Comparison of ENCODE assay signal across 12 cellular contexts in genomic region chr7:4633012-4633411, GRCh38. TPM values are rescaled to one million over a fixed set of nuclear protein-coding genes. Genes with fewer than 3 reads are reported as not detected.
DNase-seq lines count a peak whose midpoint lies in the region; ATAC-seq and TF ChIP-seq lines count a peak whose summit lies in the region.
"Had no signal": no experiment of that assay in that cellular context is flagged by ENCODE, and none has a peak within 500 bp of the region (broad histone marks: within the 10 kb centered on the region; RNA-seq: fewer than 3 reads in every experiment).

No MANE protein-coding gene starts in this region.

- no peak overlapping the region for H3K4me3 ChIP-seq in NB4 (ENCODE audit: low read depth, low read length)

- peak; percentile 68 for ATAC-seq in stimulated activated naive CD8-positive, alpha-beta T cell treated with anti-CD3 and anti-CD28 coated beads, Interleukin-15, Interleukin-2, amounts not matched to agents 100 U/mL and 50 U/mL, for 24 hours
- ATAC-seq in HG02870 (IDR thresholded peaks at IDR 0.05; ENCODE audit: unreplicated experiment) (no peak), HG02678 (IDR thresholded peaks at IDR 0.05; ENCODE audit: unreplicated experiment) (no peak)
- ATAC-seq: T-helper 17 cell had no signal

- TF ChIP-seq POLR2A in NB4 (IDR thresholded peaks at IDR 0.05; ENCODE audit: extremely low read depth, insufficient read length): no peak

- TF ChIP-seq CTCF in NB4 (IDR thresholded peaks at IDR 0.05; ENCODE audit: low read depth, low read length): no peak

- DNase-seq in stimulated activated CD4-positive, alpha-beta T cell treated with anti-CD3 and anti-CD28 coated beads, Interleukin-15, amount 100 ng/mL, for 24 hours: peak; percentile 31
- no peak for DNase-seq in stimulated activated CD4-positive, alpha-beta T cell treated with anti-CD3 and anti-CD28 coated beads, Interleukin-2, amount 100 ng/mL, for 48 hours
- DNase-seq in NB4 (ENCODE audit: low read depth) (peak; percentile 73), dermis blood vessel endothelial cell (peak; percentile 14), NCI-H345 (lab: John Stamatoyannopoulos, UW) (no peak)
- DNase-seq in stimulated activated naive CD8-positive, alpha-beta T cell treated with anti-CD3 and anti-CD28 coated beads, Interleukin-15, Interleukin-2, amounts not matched to agents 100 U/mL and 50 U/mL, for 24 hours: no peak
- DNase-seq: DMS153, endodermal cell, kidney glomerular epithelial cell, T-helper 17 cell had no signal

RNA-seq across cellular contexts. Expression of gene FOXK1, which starts 49.1 kb away (rescaled TPM):
- total RNA-seq in dermis blood vessel endothelial cell: 25.9 and 37.7 TPM in 2 replicates

Comparison
In these comparisons a context has a peak if more than half of its experiments do, and no peak if none do; other contexts are left out.
1. DNase-seq: peak in stimulated activated CD4-positive, alpha-beta T cell treated with anti-CD3 and anti-CD28 coated beads, Interleukin-15, amount 100 ng/mL, for 24 hours (single experiment), NB4 (single experiment) and dermis blood vessel endothelial cell (single experiment); none in stimulated activated CD4-positive, alpha-beta T cell treated with anti-CD3 and anti-CD28 coated beads, Interleukin-2, amount 100 ng/mL, for 48 hours (0 of 2), stimulated activated naive CD8-positive, alpha-beta T cell treated with anti-CD3 and anti-CD28 coated beads, Interleukin-15, Interleukin-2, amounts not matched to agents 100 U/mL and 50 U/mL, for 24 hours (single experiment) and NCI-H345 (single experiment).